1 cellular context compared by ENCODE assay signal in genomic region chr14:81169711-81170103, GRCh38.
TF ChIP-seq lines count a peak whose summit lies in the region.

No MANE protein-coding gene starts in this region.

TF ChIP-seq in HEK293, 187 proteins besides CTCF, POLR2A, EP300 and RAD21 (continued from another document):
- TF ChIP-seq ZBTB44 (tag by site-specific recombination; IDR thresholded peaks at IDR 0.05): no peak
- TF ChIP-seq ZNF280D (tag by site-specific recombination; IDR thresholded peaks at IDR 0.05): no peak
- no peak for TF ChIP-seq ZNF473 (tag by site-specific recombination; IDR thresholded peaks at IDR 0.05)
- no peak for TF ChIP-seq ZNF138 (tag by site-specific recombination; IDR thresholded peaks at IDR 0.05; ENCODE audit: borderline replicate concordance)
